Comparison of ENCODE assay signal across 9 cellular contexts in genomic region chr5:136169218-136169617, GRCh38.
"Had no signal": no experiment of that assay in that cellular context is flagged by ENCODE, and none has a peak within 500 bp of the region (broad histone marks: within the 10 kb centered on the region; RNA-seq: fewer than 3 reads in every experiment).

No MANE protein-coding gene starts in this region.

- ATAC-seq: GM23338, HepG2 had no signal

- H3K4me3 Mint-ChIP-seq: GM23338, H9, HFFc6, IgD-negative memory B cell had no signal

- H3K27me3 Mint-ChIP-seq: IgD-negative memory B cell had no signal

- DNase-seq: H9, HCEC 1CT, HFFc6, KBM-7 had no signal

- H3K27ac ChIP-seq: HL-60, KMS-11 had no signal

- H3K9me3 Mint-ChIP-seq: GM23338, H9, HFFc6, IgD-negative memory B cell had no signal

- H3K4me3 ChIP-seq: GM23338 had no signal

- H3K4me1 Mint-ChIP-seq: GM23338, H9 had no signal

- H3K27ac Mint-ChIP-seq: GM23338, H9, HFFc6, IgD-negative memory B cell had no signal
